In the genomic region with DNA sequence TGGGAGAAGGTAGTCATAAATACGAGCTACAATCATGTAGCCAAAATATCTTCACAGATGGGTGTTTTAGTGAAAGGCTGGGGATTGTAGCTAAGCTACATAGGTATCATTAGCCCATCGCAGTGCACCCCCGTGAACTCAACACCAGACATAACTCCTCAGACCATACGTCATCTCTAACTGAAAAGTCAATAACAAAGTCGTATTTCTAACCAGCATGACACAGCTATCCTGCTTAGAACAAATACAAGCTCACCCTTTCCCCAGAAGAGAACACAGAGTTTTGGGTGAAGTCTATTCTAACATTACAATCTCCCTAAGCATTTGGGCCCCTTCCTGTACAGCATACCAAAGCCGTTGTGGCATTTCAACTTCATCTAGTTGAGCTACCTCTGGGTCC, we compare ENCODE assay signal across 10 cellular contexts.
"Had no signal": no experiment of that assay in that cellular context is flagged by ENCODE, and none has a peak within 500 bp of the region (broad histone marks: within the 10 kb centered on the region; RNA-seq: fewer than 3 reads in every experiment).

No MANE protein-coding gene starts in this region.

- H3K9ac ChIP-seq: GM23248, KMS-11 had no signal

- H3K27ac Mint-ChIP-seq: HFFc6 had no signal

- H3K4me3 ChIP-seq: GM23248, HAP-1 had no signal

- ATAC-seq: HCT116 had no signal

- H2AFZ ChIP-seq: GM23248 had no signal

- DNase-seq: GM23248, GOT3, H7, HFFc6, IMR-90, KBM-7 had no signal

- H3K36me3 ChIP-seq: HAP-1 had no signal

- H3K4me2 ChIP-seq: KMS-11 had no signal

- H3K9me3 ChIP-seq: HAP-1 had no signal

- H3K27ac ChIP-seq: GM23248, HL-60, KMS-11 had no signal

- H3K4me1 ChIP-seq: HAP-1 had no signal

- H3K4me3 Mint-ChIP-seq: HFFc6 had no signal
